7 cellular contexts compared by ENCODE assay signal in genomic region chr6:138128096-138128495, GRCh38.
"Had no signal": no experiment of that assay in that cellular context is flagged by ENCODE, and none has a peak within 500 bp of the region (broad histone marks: within the 10 kb centered on the region; RNA-seq: fewer than 3 reads in every experiment).

No MANE protein-coding gene starts in this region.

- ATAC-seq: HCT116 had no signal

- H2AFZ ChIP-seq: GM23248 had no signal

- H3K9me3 ChIP-seq: HAP-1 had no signal

- H3K36me3 ChIP-seq: HAP-1 had no signal

- H3K27ac ChIP-seq: GM23248 had no signal

- DNase-seq: GM23248, GOT3, H7, HFFc6, IMR-90 had no signal

- H3K4me3 ChIP-seq: GM23248, HAP-1 had no signal

- H3K9ac ChIP-seq: GM23248 had no signal
